In the genomic region with DNA sequence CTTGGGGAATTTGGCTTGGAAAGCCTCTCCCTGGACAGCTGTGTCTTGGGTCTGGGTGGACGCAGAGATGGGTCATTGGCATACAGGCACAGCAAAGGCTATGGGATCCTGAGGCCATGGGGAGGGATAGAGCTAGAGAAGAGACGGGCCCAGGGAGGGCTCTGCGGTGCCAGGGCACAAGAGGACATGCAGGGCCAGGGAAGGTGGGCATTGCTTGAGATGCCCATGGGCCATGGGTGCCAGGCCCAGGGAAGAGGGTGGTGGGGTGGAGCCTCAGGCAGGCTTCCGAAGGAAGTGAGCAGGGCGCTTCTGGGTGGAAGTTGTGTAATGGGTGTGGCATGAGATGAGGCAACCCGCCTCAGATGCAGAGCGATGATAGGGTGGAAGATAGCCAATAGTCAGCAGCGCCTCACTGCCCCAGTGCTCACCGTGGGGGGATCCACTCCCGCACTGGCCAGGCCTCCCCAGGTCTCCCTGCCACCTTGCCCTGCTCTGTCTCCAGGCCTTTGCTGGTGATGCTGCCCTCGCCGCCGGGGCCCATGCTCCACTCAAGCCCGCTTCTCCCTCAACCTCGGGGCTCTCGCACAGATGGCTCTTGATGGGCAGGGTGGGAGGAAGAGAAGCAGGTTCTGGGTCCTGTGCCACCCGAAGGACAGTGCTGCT, we compare ENCODE assay signal across 1 cellular context.
TF ChIP-seq lines count a peak whose summit lies in the region.

No MANE protein-coding gene starts in this region.

TF ChIP-seq in H1, 55 proteins besides CTCF, POLR2A, EP300 and RAD21 (continued from another document):
- TF ChIP-seq, protein P1, sequence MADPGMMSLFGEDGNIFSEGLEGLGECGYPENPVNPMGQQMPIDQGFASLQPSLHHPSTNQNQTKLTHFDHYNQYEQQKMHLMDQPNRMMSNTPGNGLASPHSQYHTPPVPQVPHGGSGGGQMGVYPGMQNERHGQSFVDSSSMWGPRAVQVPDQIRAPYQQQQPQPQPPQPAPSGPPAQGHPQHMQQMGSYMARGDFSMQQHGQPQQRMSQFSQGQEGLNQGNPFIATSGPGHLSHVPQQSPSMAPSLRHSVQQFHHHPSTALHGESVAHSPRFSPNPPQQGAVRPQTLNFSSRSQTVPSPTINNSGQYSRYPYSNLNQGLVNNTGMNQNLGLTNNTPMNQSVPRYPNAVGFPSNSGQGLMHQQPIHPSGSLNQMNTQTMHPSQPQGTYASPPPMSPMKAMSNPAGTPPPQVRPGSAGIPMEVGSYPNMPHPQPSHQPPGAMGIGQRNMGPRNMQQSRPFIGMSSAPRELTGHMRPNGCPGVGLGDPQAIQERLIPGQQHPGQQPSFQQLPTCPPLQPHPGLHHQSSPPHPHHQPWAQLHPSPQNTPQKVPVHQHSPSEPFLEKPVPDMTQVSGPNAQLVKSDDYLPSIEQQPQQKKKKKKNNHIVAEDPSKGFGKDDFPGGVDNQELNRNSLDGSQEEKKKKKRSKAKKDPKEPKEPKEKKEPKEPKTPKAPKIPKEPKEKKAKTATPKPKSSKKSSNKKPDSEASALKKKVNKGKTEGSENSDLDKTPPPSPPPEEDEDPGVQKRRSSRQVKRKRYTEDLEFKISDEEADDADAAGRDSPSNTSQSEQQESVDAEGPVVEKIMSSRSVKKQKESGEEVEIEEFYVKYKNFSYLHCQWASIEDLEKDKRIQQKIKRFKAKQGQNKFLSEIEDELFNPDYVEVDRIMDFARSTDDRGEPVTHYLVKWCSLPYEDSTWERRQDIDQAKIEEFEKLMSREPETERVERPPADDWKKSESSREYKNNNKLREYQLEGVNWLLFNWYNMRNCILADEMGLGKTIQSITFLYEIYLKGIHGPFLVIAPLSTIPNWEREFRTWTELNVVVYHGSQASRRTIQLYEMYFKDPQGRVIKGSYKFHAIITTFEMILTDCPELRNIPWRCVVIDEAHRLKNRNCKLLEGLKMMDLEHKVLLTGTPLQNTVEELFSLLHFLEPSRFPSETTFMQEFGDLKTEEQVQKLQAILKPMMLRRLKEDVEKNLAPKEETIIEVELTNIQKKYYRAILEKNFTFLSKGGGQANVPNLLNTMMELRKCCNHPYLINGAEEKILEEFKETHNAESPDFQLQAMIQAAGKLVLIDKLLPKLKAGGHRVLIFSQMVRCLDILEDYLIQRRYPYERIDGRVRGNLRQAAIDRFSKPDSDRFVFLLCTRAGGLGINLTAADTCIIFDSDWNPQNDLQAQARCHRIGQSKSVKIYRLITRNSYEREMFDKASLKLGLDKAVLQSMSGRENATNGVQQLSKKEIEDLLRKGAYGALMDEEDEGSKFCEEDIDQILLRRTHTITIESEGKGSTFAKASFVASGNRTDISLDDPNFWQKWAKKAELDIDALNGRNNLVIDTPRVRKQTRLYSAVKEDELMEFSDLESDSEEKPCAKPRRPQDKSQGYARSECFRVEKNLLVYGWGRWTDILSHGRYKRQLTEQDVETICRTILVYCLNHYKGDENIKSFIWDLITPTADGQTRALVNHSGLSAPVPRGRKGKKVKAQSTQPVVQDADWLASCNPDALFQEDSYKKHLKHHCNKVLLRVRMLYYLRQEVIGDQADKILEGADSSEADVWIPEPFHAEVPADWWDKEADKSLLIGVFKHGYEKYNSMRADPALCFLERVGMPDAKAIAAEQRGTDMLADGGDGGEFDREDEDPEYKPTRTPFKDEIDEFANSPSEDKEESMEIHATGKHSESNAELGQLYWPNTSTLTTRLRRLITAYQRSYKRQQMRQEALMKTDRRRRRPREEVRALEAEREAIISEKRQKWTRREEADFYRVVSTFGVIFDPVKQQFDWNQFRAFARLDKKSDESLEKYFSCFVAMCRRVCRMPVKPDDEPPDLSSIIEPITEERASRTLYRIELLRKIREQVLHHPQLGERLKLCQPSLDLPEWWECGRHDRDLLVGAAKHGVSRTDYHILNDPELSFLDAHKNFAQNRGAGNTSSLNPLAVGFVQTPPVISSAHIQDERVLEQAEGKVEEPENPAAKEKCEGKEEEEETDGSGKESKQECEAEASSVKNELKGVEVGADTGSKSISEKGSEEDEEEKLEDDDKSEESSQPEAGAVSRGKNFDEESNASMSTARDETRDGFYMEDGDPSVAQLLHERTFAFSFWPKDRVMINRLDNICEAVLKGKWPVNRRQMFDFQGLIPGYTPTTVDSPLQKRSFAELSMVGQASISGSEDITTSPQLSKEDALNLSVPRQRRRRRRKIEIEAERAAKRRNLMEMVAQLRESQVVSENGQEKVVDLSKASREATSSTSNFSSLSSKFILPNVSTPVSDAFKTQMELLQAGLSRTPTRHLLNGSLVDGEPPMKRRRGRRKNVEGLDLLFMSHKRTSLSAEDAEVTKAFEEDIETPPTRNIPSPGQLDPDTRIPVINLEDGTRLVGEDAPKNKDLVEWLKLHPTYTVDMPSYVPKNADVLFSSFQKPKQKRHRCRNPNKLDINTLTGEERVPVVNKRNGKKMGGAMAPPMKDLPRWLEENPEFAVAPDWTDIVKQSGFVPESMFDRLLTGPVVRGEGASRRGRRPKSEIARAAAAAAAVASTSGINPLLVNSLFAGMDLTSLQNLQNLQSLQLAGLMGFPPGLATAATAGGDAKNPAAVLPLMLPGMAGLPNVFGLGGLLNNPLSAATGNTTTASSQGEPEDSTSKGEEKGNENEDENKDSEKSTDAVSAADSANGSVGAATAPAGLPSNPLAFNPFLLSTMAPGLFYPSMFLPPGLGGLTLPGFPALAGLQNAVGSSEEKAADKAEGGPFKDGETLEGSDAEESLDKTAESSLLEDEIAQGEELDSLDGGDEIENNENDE (IDR thresholded peaks at IDR 0.05; ENCODE audit: insufficient replicate concordance, low read length), result no peak
- no peak for TF ChIP-seq TCF12 (IDR thresholded peaks at IDR 0.05; ENCODE audit: low read depth, low read length)
- no peak for TF ChIP-seq NANOG (IDR thresholded peaks at IDR 0.05; ENCODE audit: insufficient read depth, low read depth, low read length, poor library complexity, severe bottlenecking)
- no peak for TF ChIP-seq BRCA1 (IDR thresholded peaks at IDR 0.05; ENCODE audit: low read depth, low read length)
- no peak for TF ChIP-seq EGR1 (IDR thresholded peaks at IDR 0.05; ENCODE audit: borderline replicate concordance, low read depth, low read length)
- TF ChIP-seq JUN (IDR thresholded peaks at IDR 0.05; ENCODE audit: low read depth, low read length), result no peak
- TF ChIP-seq RNF2 (IDR thresholded peaks at IDR 0.05; ENCODE audit: borderline replicate concordance, low read depth, low read length, missing control alignments, poor library complexity, severe bottlenecking), result no peak
- no peak for TF ChIP-seq YY1 (IDR thresholded peaks at IDR 0.05; ENCODE audit: low read depth, low read length)
